1 cellular context compared by ENCODE assay signal in genomic region chr19:29992233-29992867, GRCh38.
TF ChIP-seq lines count a peak whose summit lies in the region.

No MANE protein-coding gene starts in this region.

TF ChIP-seq in K562, 482 proteins besides CTCF, POLR2A, EP300 and RAD21 (continued from another document):
- TF ChIP-seq ZNF354B (CRISPR knock-in tag; IDR thresholded peaks at IDR 0.05) (peak; percentile 73), ZNF717 (CRISPR knock-in tag; IDR thresholded peaks at IDR 0.05) (no peak), NFIX (CRISPR knock-in tag; IDR thresholded peaks at IDR 0.05; ENCODE audit: low read depth) (peak; percentile 60), CEBPZ (IDR thresholded peaks at IDR 0.05; ENCODE audit: borderline replicate concordance, low read depth, low read length) (no peak), ETS1 (conservative IDR thresholded peaks at IDR 0.05; ENCODE audit: control insufficient read depth, low read depth, low read length) (no peak), ZNF277 (CRISPR knock-in tag; IDR thresholded peaks at IDR 0.05; ENCODE audit: borderline replicate concordance) (peak; percentile 83), ZNF507 (tag; conservative IDR thresholded peaks at IDR 0.05) (peak; percentile 100), SLC30A9 (CRISPR knock-in tag; IDR thresholded peaks at IDR 0.05) (0 out of 2 replicates have a peak, but pooled peaks have one; percentile 59), ZNF699 (CRISPR knock-in tag; IDR thresholded peaks at IDR 0.05; ENCODE audit: insufficient replicate concordance) (no peak), ZNF449 (CRISPR knock-in tag; IDR thresholded peaks at IDR 0.05) (peak; percentile 49; the same call in 1 of the 2 replicates), SNRNP70 (optimal IDR thresholded peaks at IDR 0.05; ENCODE audit: low read depth, low read length) (no peak), MTF1 (CRISPR knock-in tag; IDR thresholded peaks at IDR 0.05; ENCODE audit: borderline replicate concordance) (peak; percentile 58; the same call in 1 of the 2 replicates), ZBTB49 (CRISPR knock-in tag; IDR thresholded peaks at IDR 0.05; ENCODE audit: borderline replicate concordance) (no peak), ZNF282 (CRISPR knock-in tag; IDR thresholded peaks at IDR 0.05) (no peak)
